Comparison of ENCODE assay signal across 1 cellular context in genomic region chr16:90057738-90058173, GRCh38.
TF ChIP-seq lines count a peak whose summit lies in the region.

No MANE protein-coding gene starts in this region.

TF ChIP-seq in GM23338, 12 proteins besides CTCF, POLR2A, EP300 and RAD21 (continued from another document):
- TF ChIP-seq ZNF462 (CRISPR knock-in tag; IDR thresholded peaks at IDR 0.05) (no peak), EZH2 (IDR thresholded peaks at IDR 0.05; ENCODE audit: low read depth, unreplicated experiment) (no peak), ETS1 (IDR thresholded peaks at IDR 0.05) (no peak)
